Comparison of ENCODE assay signal across 13 cellular contexts in the genomic region with DNA sequence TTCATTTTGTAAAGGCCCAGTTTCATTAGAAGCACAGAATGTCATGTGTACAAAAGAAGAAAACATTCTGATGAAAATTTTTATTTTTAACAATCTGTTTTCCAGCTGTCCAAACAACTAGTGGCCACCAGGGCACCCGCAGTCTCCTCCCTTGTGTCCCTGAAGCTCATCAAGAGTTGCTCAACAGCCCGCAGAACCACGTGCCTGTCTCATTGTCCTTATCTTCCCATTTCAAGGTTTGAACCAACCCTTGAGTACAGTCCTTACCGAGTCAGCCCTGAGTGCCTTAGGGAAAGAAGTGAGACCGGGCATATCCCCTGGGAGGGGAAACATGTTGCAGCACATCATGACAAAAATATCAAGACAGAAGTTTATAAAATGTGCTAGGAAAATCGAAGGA. TPM values are rescaled to one million over a fixed set of nuclear protein-coding genes. Genes with fewer than 3 reads are reported as not detected.
A peak's percentile ranks its signal among the peaks of the same experiment; 100 is the strongest.
DNase-seq lines count a peak whose midpoint lies in the region; ATAC-seq, FAIRE-seq and TF ChIP-seq lines count a peak whose summit lies in the region.
"Had no signal": no experiment of that assay in that cellular context is flagged by ENCODE, and none has a peak within 500 bp of the region (broad histone marks: within the 10 kb centered on the region; RNA-seq: fewer than 3 reads in every experiment).

No MANE protein-coding gene starts in this region.

- TF ChIP-seq EP300 in H1 (IDR thresholded peaks at IDR 0.05; ENCODE audit: borderline replicate concordance in 1 of 2, low read depth in 2 of 2, low read length in 2 of 2) = no peak

- no peak for ATAC-seq in HG03097 (IDR thresholded peaks at IDR 0.05; ENCODE audit: low FRiP score, unreplicated experiment)
- ATAC-seq: stimulated activated naive B cell treated with anti-CD40 and anti-IgM and Interleukin-4, amounts not matched to agents 10 μg/mL and 1 μg/mL and 100 μg/mL, for 72 hours had no signal

- H3K9me3 ChIP-seq in H1 (ENCODE audit: insufficient read depth in 2 of 2, low read depth in 1 of 2, low read length in 1 of 2) (no peaks in the 10 kb centered on the region), neural progenitor cell (ENCODE audit: low read depth) (no peaks in the 10 kb centered on the region)

- H3K36me3 ChIP-seq in H1 (ENCODE audit: control insufficient read depth in 2 of 4, insufficient read depth in 4 of 4, low read length in 3 of 4) (no peaks in the 10 kb centered on the region), neural progenitor cell (no peaks in the 10 kb centered on the region)

- H3K27ac Mint-ChIP-seq in neural progenitor cell = no peak overlapping the region
- H3K27ac Mint-ChIP-seq: stimulated activated naive B cell treated with anti-CD40 and anti-IgM and Interleukin-4, amounts not matched to agents 10 μg/mL and 1 μg/mL and 100 μg/mL, for 72 hours had no signal

- H3K27me3 ChIP-seq in H1 (replicated peaks in 1 of 4; ENCODE audit: control insufficient read depth in 3 of 4, extremely low read depth in 1 of 4, insufficient read depth in 3 of 4, low read length in 3 of 4) = no peaks in the 10 kb centered on the region; a peak in 2 of 7 replicates
- H3K27me3 ChIP-seq in neural progenitor cell = no peaks in the 10 kb centered on the region

- H4K5ac ChIP-seq in H1 (ENCODE audit: insufficient read length, low read depth, low read length) = no peak overlapping the region

- CTCF ChIA-PET in H1 (lab: Charles Lee; ENCODE audit: partially characterized antibody) (interaction anchor here (0.5 to 2.0 kb wide), 7 partner anchors 10 to 209 kb away, joined by 3 to 10 read pairs (median 3); no protein-coding TSS in a partner anchor), RWPE1 (lab: Yijun Ruan, JAX) (interaction anchor here (1.1 kb wide), 1 partner anchor 9 kb away, joined by 3 read pairs; no protein-coding TSS in a partner anchor)

- no peak overlapping the region for H3K14ac ChIP-seq in H1 (ENCODE audit: insufficient read length)

- peaks cover 8% of the 10 kb centered on the region for H3F3A ChIP-seq in neural progenitor cell (ENCODE audit: low read depth)

- H3K4me2 ChIP-seq in H1 (ENCODE audit: insufficient read depth in 1 of 2, low read depth in 2 of 2, low read length in 2 of 2) (no peak overlapping the region), neural progenitor cell (no peak overlapping the region)

- POLR2A ChIA-PET in H1 (lab: Charles Lee; ENCODE audit: partially characterized antibody) (no interaction called here), RWPE1 (lab: Yijun Ruan, JAX; ENCODE audit: low non-redundant PET) (no interaction called here)

- H4K20me1 ChIP-seq in H1 (replicated peaks in 1 of 2; ENCODE audit: control insufficient read depth in 1 of 2, insufficient read depth in 2 of 2, low read length in 2 of 2) = no peaks in the 10 kb centered on the region
- no peaks in the 10 kb centered on the region for H4K20me1 ChIP-seq in neural progenitor cell (ENCODE audit: low read depth)

- H3K23me2 ChIP-seq in H1 (ENCODE audit: low read depth, low read length) = no peaks in the 10 kb centered on the region

- H2BK5ac ChIP-seq in H1 (ENCODE audit: low read depth, low read length) = no peak overlapping the region

- no peak overlapping the region for H3K4ac ChIP-seq in H1 (replicated peaks; ENCODE audit: insufficient read length, low read depth, low read length)

- no peak overlapping the region for H3K56ac ChIP-seq in H1 (replicated peaks; ENCODE audit: insufficient read length, low read depth, low read length)

- TF ChIP-seq POLR2A in NB4 (IDR thresholded peaks at IDR 0.05; ENCODE audit: extremely low read depth, insufficient read length) (no peak), H1 (IDR thresholded peaks at IDR 0.05; ENCODE audit: control extremely low read depth in 1 of 2, low read depth in 2 of 2, low read length in 2 of 2) (no peak)

- H4K8ac ChIP-seq in H1 (ENCODE audit: extremely low read depth, insufficient read depth, low read length) = no peak overlapping the region; the same call in 1 of the 2 replicates

- FAIRE-seq in H1 (lab: Jason Lieb, UNC) = no peak
- FAIRE-seq: RCC 7860 had no signal

- H3K9ac ChIP-seq in H1 (replicated peaks in 1 of 4; ENCODE audit: extremely low read depth in 1 of 4, low read depth in 3 of 4, low read length in 3 of 4) = no peak overlapping the region
- H3K9ac ChIP-seq in neural progenitor cell = no peak overlapping the region

- H3K79me1 ChIP-seq in H1 (ENCODE audit: low read depth, low read length) = no peaks in the 10 kb centered on the region

- no peak; a peak in 1 of 4 replicates for TF ChIP-seq RAD21 in H1 (IDR thresholded peaks at IDR 0.05 in 1 of 2, conservative IDR thresholded peaks at IDR 0.05 in 1 of 2; ENCODE audit: low read depth in 2 of 2, low read length in 2 of 2)

- no peak overlapping the region for H2BK12ac ChIP-seq in H1 (ENCODE audit: low read depth, low read length)

- 0 out of 2 replicates have a peak overlapping the region, but pooled peaks have one; percentile 28 for H2AFZ ChIP-seq in H1 (ENCODE audit: low read length)
- H2AFZ ChIP-seq in neural progenitor cell (replicated peaks) = no peak overlapping the region

- no peak overlapping the region for H3K23ac ChIP-seq in H1 (ENCODE audit: insufficient read length)

- H2BK120ac ChIP-seq in H1 (replicated peaks; ENCODE audit: low read depth, low read length) = no peak overlapping the region

- H2BK15ac ChIP-seq in H1 (ENCODE audit: low read length) = no peak overlapping the region

- no peaks in the 10 kb centered on the region for H3K36me3 Mint-ChIP-seq in neural progenitor cell
- H3K36me3 Mint-ChIP-seq: stimulated activated naive B cell treated with anti-CD40 and anti-IgM and Interleukin-4, amounts not matched to agents 10 μg/mL and 1 μg/mL and 100 μg/mL, for 72 hours had no signal

- DNase-seq in NB4 (ENCODE audit: low read depth) (peak; percentile 87), H1 (ENCODE audit: low read depth in 1 of 2, low spot score in 2 of 2) (no peak), neural progenitor cell (ENCODE audit: low spot score) (no peak), DMS153 treated with DMSO at 0.1 percent for 48 hours (lab: John Stamatoyannopoulos, UW; ENCODE audit: unreplicated experiment) (no peak), RWPE1 (ENCODE audit: low spot score) (no peak)
- DNase-seq: activated CD4-positive, alpha-beta T cell treated with anti-CD3 and anti-CD28 coated beads for 4 hours; activated effector memory CD4-positive, alpha-beta T cell treated with Interleukin-2 at 50 U/mL for 16 hours; DND-41; NCI-H1092 treated with DMSO at 0.1 percent for 48 hours; stimulated activated naive B cell treated with anti-CD40 and anti-IgM and Interleukin-4, amounts not matched to agents 10 μg/mL and 1 μg/mL and 100 μg/mL, for 72 hours had no signal

- peaks cover 21% of the 10 kb centered on the region for H3K4me1 Mint-ChIP-seq in neural progenitor cell

- H3K27ac ChIP-seq in H1 (ENCODE audit: low read depth, low read length) (no peak overlapping the region), neural progenitor cell (no peak overlapping the region), RWPE1 (no peak overlapping the region)

- H3K18ac ChIP-seq in H1 (ENCODE audit: extremely low read depth, low read length) = no peak overlapping the region

- peaks cover 5% of the 10 kb centered on the region for H3K9me3 Mint-ChIP-seq in neural progenitor cell
- H3K9me3 Mint-ChIP-seq: stimulated activated naive B cell treated with anti-CD40 and anti-IgM and Interleukin-4, amounts not matched to agents 10 μg/mL and 1 μg/mL and 100 μg/mL, for 72 hours had no signal

- TF ChIP-seq CTCF in GM12874 (IDR thresholded peaks at IDR 0.05; ENCODE audit: insufficient read depth, low read depth, low read length) = peak; percentile 6; the same call in 1 of the 2 replicates
- peak; percentile 40 for TF ChIP-seq CTCF in NB4 (IDR thresholded peaks at IDR 0.05; ENCODE audit: low read depth, low read length)
- peak; percentile 6 to 11 (median 10); a peak in 2 of 4 replicates for TF ChIP-seq CTCF in H1 (IDR thresholded peaks at IDR 0.05; ENCODE audit: control extremely low read depth in 1 of 3, insufficient read depth in 1 of 3, low read depth in 1 of 3, low read length in 3 of 3)
- peak; percentile 14 for TF ChIP-seq CTCF in neural progenitor cell (IDR thresholded peaks at IDR 0.05)
- no peak for TF ChIP-seq CTCF in RWPE1 (conservative IDR thresholded peaks at IDR 0.05; ENCODE audit: low read depth)

- H3K4me3 Mint-ChIP-seq in neural progenitor cell = no peak overlapping the region
- H3K4me3 Mint-ChIP-seq: stimulated activated naive B cell treated with anti-CD40 and anti-IgM and Interleukin-4, amounts not matched to agents 10 μg/mL and 1 μg/mL and 100 μg/mL, for 72 hours had no signal

- 83% methylated on average over 6 of the region's 6 CpGs; no CpG with 5 or more reads in 1 of the 2 experiments for WGBS in H1 (ENCODE audit: extremely low coverage in 1 of 2, insufficient coverage in 1 of 2, insufficient read length in 1 of 2, insufficient replicate concordance in 2 of 2, low coverage in 1 of 2, low lambda C conversion rate in 2 of 2, missing lambda C conversion rate in 1 of 2), 2 experiments

- H3K4me1 ChIP-seq in H1 (replicated peaks in 1 of 4; ENCODE audit: control insufficient read depth in 3 of 4, insufficient read depth in 4 of 4, low read length in 3 of 4) = peaks cover 0 to 7% (median 0%) of the 10 kb centered on the region in 4 experiments; a peak in 1 of 7 replicates
- H3K4me1 ChIP-seq in neural progenitor cell = peaks cover 18% of the 10 kb centered on the region

- H2BK20ac ChIP-seq in H1 (ENCODE audit: low read length) = no peak overlapping the region

- H3K79me2 ChIP-seq in H1 (ENCODE audit: control insufficient read depth in 1 of 2, insufficient read depth in 2 of 2, low read length in 2 of 2) (no peaks in the 10 kb centered on the region), neural progenitor cell (ENCODE audit: low read depth) (no peaks in the 10 kb centered on the region)

- H4K91ac ChIP-seq in H1 (replicated peaks; ENCODE audit: insufficient read length, low read length) = no peak overlapping the region

- no peak overlapping the region for H3K4me3 ChIP-seq in NB4 (ENCODE audit: low read depth, low read length)
- H3K4me3 ChIP-seq in H1 (ENCODE audit: extremely low read depth in 1 of 4, insufficient read depth in 2 of 4, low read depth in 3 of 4, low read length in 4 of 4) = no peak overlapping the region
- no peak overlapping the region for H3K4me3 ChIP-seq in neural progenitor cell

- peaks cover 24% of the 10 kb centered on the region for H3K27me3 Mint-ChIP-seq in neural progenitor cell (ENCODE audit: insufficient read depth, low read depth)

- no peak overlapping the region for H2AK5ac ChIP-seq in H1 (ENCODE audit: low read depth, low read length)

RNA-seq across cellular contexts. Expression of a gene that starts 15.9 kb away (rescaled TPM):
- 12.1 and 14.3 TPM in 2 replicates for total RNA-seq in H1 (2021; fragmentation: NEBNext Ultra II Directional; extraction: Animal tissue kit (Norgen Biotek cat#: 25700))
- polyA plus RNA-seq in H1 (2011; rRNA removed) = 13.2 and 15.8 TPM in 2 replicates
- polyA plus RNA-seq in H1 (2011; cell fraction: cytosol; rRNA removed) = 18.4 TPM
- polyA plus RNA-seq in H1 (2011; cell fraction: nucleus; rRNA removed) = 52.3 TPM
- polyA plus RNA-seq in H1 (2012, experiment 1 of 2) = 13.1 to 17.7 TPM (median 16.2 TPM) in 4 replicates
- polyA plus RNA-seq in H1 (2012, experiment 2 of 2) = 4.8 TPM
- polyA plus RNA-seq in H1 (2013, experiment 1 of 2) = 6.6 TPM
- polyA plus RNA-seq in H1 (2013, experiment 2 of 2) = 6.6 TPM
- polyA minus RNA-seq in H1 (2011; rRNA and poly(A)+ RNA removed) = 27.0 and 28.4 TPM in 2 replicates
- polyA minus RNA-seq in H1 (2011; cell fraction: cytosol; rRNA and poly(A)+ RNA removed) = 9.2 TPM
- 17.6 TPM for polyA minus RNA-seq in H1 (2011; cell fraction: nucleus; rRNA and poly(A)+ RNA removed)
- total RNA-seq in neural progenitor cell (ENCODE audit: low replicate concordance) = 24.1 and 24.8 TPM in 2 replicates
